Comparison of ENCODE assay signal across 14 cellular contexts in genomic region chr2:46717733-46718121, GRCh38. TPM values are rescaled to one million over a fixed set of nuclear protein-coding genes. Genes with fewer than 3 reads are reported as not detected.
DNase-seq lines count a peak whose midpoint lies in the region; ATAC-seq, FAIRE-seq and TF ChIP-seq lines count a peak whose summit lies in the region.
"Had no signal": no experiment of that assay in that cellular context is flagged by ENCODE, and none has a peak within 500 bp of the region (broad histone marks: within the 10 kb centered on the region; RNA-seq: fewer than 3 reads in every experiment).

No MANE protein-coding gene starts in this region.

- no peak overlapping the region for H2BK5ac ChIP-seq in H1 (ENCODE audit: low read depth, low read length)

- CTCF ChIA-PET in CD4-positive, alpha-beta T cell (lab: Charles Lee) = no interaction called here
- CTCF ChIA-PET in H1 (lab: Charles Lee; ENCODE audit: partially characterized antibody) = interaction anchor here (0.9 to 3.5 kb wide), 5 partner anchors 10 to 61 kb away, joined by 3 to 16 read pairs (median 3); no protein-coding TSS in a partner anchor

- no peak for DNase-seq in CD4-positive, alpha-beta T cell
- DNase-seq in NB4 (ENCODE audit: low read depth) (peak; percentile 59), H1 (ENCODE audit: low read depth in 1 of 2, low spot score in 2 of 2) (no peak), renal cortical epithelial cell (ENCODE audit: low read depth) (peak; percentile 62), NCI-H2107 (lab: John Stamatoyannopoulos, UW) (no peak), NCI-H1417 (lab: John Stamatoyannopoulos, UW) (no peak), NCI-H1417 treated with DMSO at 0.1 percent for 48 hours (lab: John Stamatoyannopoulos, UW) (no peak)
- DNase-seq: activated naive CD8-positive, alpha-beta T cell treated with anti-CD3 and anti-CD28 coated beads, Interleukin-2, amount 10 ng/mL, durations not matched to agents 7 days and 5 days; head of caudate nucleus; left ventricle myocardium inferior; NCI-H1105; NCI-H526 had no signal

- H4K91ac ChIP-seq in H1 (replicated peaks; ENCODE audit: insufficient read length, low read length) = no peak overlapping the region

- intact Hi-C loops in CD4-positive, alpha-beta T cell (cut with DNase I, micrococcal nuclease) = no loop called here

- no peak overlapping the region for H3K23ac ChIP-seq in H1 (ENCODE audit: insufficient read length)

- peaks cover 12% of the 10 kb centered on the region for H3K9me3 ChIP-seq in CD4-positive, alpha-beta T cell (ENCODE audit: control insufficient read depth, low read length)
- H3K9me3 ChIP-seq in H1 (ENCODE audit: insufficient read depth in 2 of 2, low read depth in 1 of 2, low read length in 1 of 2) = peaks cover 0 to 2% of the 10 kb centered on the region in 2 experiments; a peak in 1 of 4 replicates

- no peak overlapping the region for H3K14ac ChIP-seq in H1 (ENCODE audit: insufficient read length)

- no peak overlapping the region for H3K56ac ChIP-seq in H1 (replicated peaks; ENCODE audit: insufficient read length, low read depth, low read length)

- H2AFZ ChIP-seq in H1 (ENCODE audit: low read length) = no peak overlapping the region

- no peaks in the 10 kb centered on the region for H3K36me3 ChIP-seq in H1 (ENCODE audit: control insufficient read depth in 2 of 4, insufficient read depth in 4 of 4, low read length in 3 of 4)
- H3K36me3 ChIP-seq: left ventricle myocardium inferior had no signal

- H3K79me2 ChIP-seq in H1 (ENCODE audit: control insufficient read depth in 1 of 2, insufficient read depth in 2 of 2, low read length in 2 of 2) = peaks cover 39 to 100% of the 10 kb centered on the region in 2 experiments

- WGBS in H1 (ENCODE audit: extremely low coverage in 1 of 2, insufficient coverage in 1 of 2, insufficient read length in 1 of 2, insufficient replicate concordance in 2 of 2, low coverage in 1 of 2, low lambda C conversion rate in 2 of 2, missing lambda C conversion rate in 1 of 2), 2 experiments = 86% methylated on average over 3 of the region's 3 CpGs; no CpG with 5 or more reads in 1 of the 2 experiments

- peaks cover 69% of the 10 kb centered on the region for H3K4me1 Mint-ChIP-seq in CD4-positive, alpha-beta T cell (ENCODE audit: low read depth)

- no peak overlapping the region for H4K8ac ChIP-seq in H1 (ENCODE audit: extremely low read depth, insufficient read depth, low read length)

- no peak overlapping the region for H3K9ac ChIP-seq in H1 (replicated peaks in 1 of 4; ENCODE audit: extremely low read depth in 1 of 4, low read depth in 3 of 4, low read length in 3 of 4)
- H3K9ac ChIP-seq: BLaER1 treated with 17β-estradiol and CSF1 and Interleukin-3, amounts not matched to agents 10 nM and 100 nM had no signal

- H2BK12ac ChIP-seq in H1 (ENCODE audit: low read depth, low read length) = no peak overlapping the region

- H2BK120ac ChIP-seq in H1 (replicated peaks; ENCODE audit: low read depth, low read length) = no peak overlapping the region

- H4K20me1 ChIP-seq in H1 (replicated peaks in 1 of 2; ENCODE audit: control insufficient read depth in 1 of 2, insufficient read depth in 2 of 2, low read length in 2 of 2) = peaks cover 4 to 14% of the 10 kb centered on the region in 2 experiments

- ATAC-seq in CD4-positive, alpha-beta T cell (ENCODE audit: poor library complexity) = no peak
- ATAC-seq in HG03442 (IDR thresholded peaks at IDR 0.05; ENCODE audit: unreplicated experiment) = no peak

- TF ChIP-seq POLR2A in NB4 (IDR thresholded peaks at IDR 0.05; ENCODE audit: extremely low read depth, insufficient read length) (no peak), H1 (IDR thresholded peaks at IDR 0.05; ENCODE audit: control extremely low read depth in 1 of 2, low read depth in 2 of 2, low read length in 2 of 2) (no peak)

- peak overlapping the region; percentile 11 for H3K4me3 Mint-ChIP-seq in CD4-positive, alpha-beta T cell
- H3K4me3 Mint-ChIP-seq: activated naive CD8-positive, alpha-beta T cell treated with anti-CD3 and anti-CD28 coated beads, Interleukin-2, amount 10 ng/mL, durations not matched to agents 7 days and 5 days had no signal

- peaks cover 41% of the 10 kb centered on the region for H3K36me3 Mint-ChIP-seq in CD4-positive, alpha-beta T cell (ENCODE audit: low read depth)

- POLR2A ChIA-PET in CD4-positive, alpha-beta T cell (lab: Charles Lee) = no interaction called here
- POLR2A ChIA-PET in H1 (lab: Charles Lee; ENCODE audit: partially characterized antibody) = interaction anchor here (4.1 kb wide), 1 partner anchor 12 kb away, joined by 28 read pairs; no protein-coding TSS in a partner anchor

- TF ChIP-seq CTCF in CD4-positive, alpha-beta T cell (IDR thresholded peaks at IDR 0.05) = no peak
- no peak for TF ChIP-seq CTCF in NB4 (IDR thresholded peaks at IDR 0.05; ENCODE audit: low read depth, low read length)
- TF ChIP-seq CTCF in H1 (IDR thresholded peaks at IDR 0.05; ENCODE audit: control extremely low read depth in 1 of 3, insufficient read depth in 1 of 3, low read depth in 1 of 3, low read length in 3 of 3) = no peak

- peaks cover 0 to 8% (median 3%) of the 10 kb centered on the region in 4 experiments; a peak in 4 of 7 replicates for H3K4me1 ChIP-seq in H1 (replicated peaks in 1 of 4; ENCODE audit: control insufficient read depth in 3 of 4, insufficient read depth in 4 of 4, low read length in 3 of 4)

- TF ChIP-seq EP300 in H1 (IDR thresholded peaks at IDR 0.05; ENCODE audit: borderline replicate concordance in 1 of 2, low read depth in 2 of 2, low read length in 2 of 2) = no peak

- no peak overlapping the region for H2BK15ac ChIP-seq in H1 (ENCODE audit: low read length)

- H3K4ac ChIP-seq in H1 (replicated peaks; ENCODE audit: insufficient read length, low read depth, low read length) = no peak overlapping the region

- peak overlapping the region; percentile 63 for H3K4me3 ChIP-seq in NB4 (ENCODE audit: low read depth, low read length)
- no peak overlapping the region for H3K4me3 ChIP-seq in H1 (ENCODE audit: extremely low read depth in 1 of 4, insufficient read depth in 2 of 4, low read depth in 3 of 4, low read length in 4 of 4)
- H3K4me3 ChIP-seq: BLaER1 treated with 17β-estradiol and CSF1 and Interleukin-3, amounts not matched to agents 10 nM and 100 nM; left ventricle myocardium inferior had no signal

- no peak overlapping the region for H3K18ac ChIP-seq in H1 (ENCODE audit: extremely low read depth, low read length)

- H3K27ac Mint-ChIP-seq in CD4-positive, alpha-beta T cell = no peak overlapping the region
- H3K27ac Mint-ChIP-seq: activated naive CD8-positive, alpha-beta T cell treated with anti-CD3 and anti-CD28 coated beads, Interleukin-2, amount 10 ng/mL, durations not matched to agents 7 days and 5 days had no signal

- H3K27me3 Mint-ChIP-seq in CD4-positive, alpha-beta T cell = no peaks in the 10 kb centered on the region
- H3K27me3 Mint-ChIP-seq: activated naive CD8-positive, alpha-beta T cell treated with anti-CD3 and anti-CD28 coated beads, Interleukin-2, amount 10 ng/mL, durations not matched to agents 7 days and 5 days had no signal

- no peak overlapping the region for H3K27ac ChIP-seq in CD4-positive, alpha-beta T cell (ENCODE audit: low read depth, low read length)
- no peak overlapping the region for H3K27ac ChIP-seq in H1 (ENCODE audit: low read depth, low read length)
- H3K27ac ChIP-seq: BLaER1 treated with 17β-estradiol and CSF1 and Interleukin-3, amounts not matched to agents 10 nM and 100 nM had no signal

- peaks cover 8% of the 10 kb centered on the region for H3K79me1 ChIP-seq in H1 (ENCODE audit: low read depth, low read length)

- no peaks in the 10 kb centered on the region for H3K23me2 ChIP-seq in H1 (ENCODE audit: low read depth, low read length)

- H2AK5ac ChIP-seq in H1 (ENCODE audit: low read depth, low read length) = no peak overlapping the region

- H3K27me3 ChIP-seq in CD4-positive, alpha-beta T cell (ENCODE audit: control insufficient read depth, insufficient read depth, low read length) = no peaks in the 10 kb centered on the region
- no peaks in the 10 kb centered on the region for H3K27me3 ChIP-seq in H1 (replicated peaks in 1 of 4; ENCODE audit: control insufficient read depth in 3 of 4, extremely low read depth in 1 of 4, insufficient read depth in 3 of 4, low read length in 3 of 4)
- H3K27me3 ChIP-seq: BLaER1 treated with 17β-estradiol and CSF1 and Interleukin-3, amounts not matched to agents 10 nM and 100 nM had no signal

- peak overlapping the region; percentile 22 to 27; a peak in 1 of 4 replicates for H3K4me2 ChIP-seq in H1 (ENCODE audit: insufficient read depth in 1 of 2, low read depth in 2 of 2, low read length in 2 of 2)
- H3K4me2 ChIP-seq: BLaER1 treated with 17β-estradiol and CSF1 and Interleukin-3, amounts not matched to agents 10 nM and 100 nM had no signal

- H4K5ac ChIP-seq in H1 (ENCODE audit: insufficient read length, low read depth, low read length) = no peak overlapping the region

- FAIRE-seq in H1 (lab: Jason Lieb, UNC) = no peak

- no peak overlapping the region for H2BK20ac ChIP-seq in H1 (ENCODE audit: low read length)

- H3K9me3 Mint-ChIP-seq in CD4-positive, alpha-beta T cell = peaks cover 13% of the 10 kb centered on the region

- no peak for TF ChIP-seq RAD21 in H1 (IDR thresholded peaks at IDR 0.05 in 1 of 2, conservative IDR thresholded peaks at IDR 0.05 in 1 of 2; ENCODE audit: low read depth in 2 of 2, low read length in 2 of 2)

TF ChIP-seq in H1, 55 proteins besides CTCF, POLR2A, EP300 and RAD21 (continues in another document):
- no peak for TF ChIP-seq BRCA1 (IDR thresholded peaks at IDR 0.05; ENCODE audit: low read depth, low read length)
- no peak for TF ChIP-seq YY1 (IDR thresholded peaks at IDR 0.05; ENCODE audit: low read depth, low read length)
- no peak for TF ChIP-seq RFX5 (IDR thresholded peaks at IDR 0.05; ENCODE audit: borderline replicate concordance, low read depth, low read length)
- no peak for TF ChIP-seq SAP30 (IDR thresholded peaks at IDR 0.05; ENCODE audit: insufficient read depth, insufficient replicate concordance, low read length)
- no peak for TF ChIP-seq JUN (IDR thresholded peaks at IDR 0.05; ENCODE audit: low read depth, low read length)

RNA-seq across cellular contexts. Expression of gene SOCS5, which starts 18.6 kb away (rescaled TPM):
- 1 to 10 TPM; 7.9 to 8.5 TPM for total RNA-seq in CD4-positive, alpha-beta T cell
- total RNA-seq in H1 (2021; fragmentation: NEBNext Ultra II Directional; extraction: Animal tissue kit (Norgen Biotek cat#: 25700)) = 15.6 and 16.6 TPM in 2 replicates
- polyA plus RNA-seq in H1 (2011; rRNA removed) = 5.6 and 8.5 TPM in 2 replicates
- polyA plus RNA-seq in H1 (2011; cell fraction: cytosol; rRNA removed) = 8.5 TPM
- polyA plus RNA-seq in H1 (2011; cell fraction: nucleus; rRNA removed) = 6.9 TPM
- 8.5 to 13.2 TPM (median 10.3 TPM) in 4 replicates for polyA plus RNA-seq in H1 (2012, experiment 1 of 2)
- polyA plus RNA-seq in H1 (2012, experiment 2 of 2) = 1.0 TPM
- 7.5 TPM for polyA plus RNA-seq in H1 (2013, experiment 1 of 2)
- polyA plus RNA-seq in H1 (2013, experiment 2 of 2) = 7.3 TPM
- 30.0 and 36.8 TPM in 2 replicates for polyA minus RNA-seq in H1 (2011; rRNA and poly(A)+ RNA removed)
- polyA minus RNA-seq in H1 (2011; cell fraction: cytosol; rRNA and poly(A)+ RNA removed) = 13.9 TPM
- polyA minus RNA-seq in H1 (2011; cell fraction: nucleus; rRNA and poly(A)+ RNA removed) = 34.4 TPM
- 13.4 and 29.3 TPM in 2 replicates for total RNA-seq in renal cortical epithelial cell

Comparison
In these comparisons a context has a peak if more than half of its experiments do, and no peak if none do; other contexts are left out.
1. DNase-seq: peak in NB4 (single experiment) and renal cortical epithelial cell (single experiment); none in CD4-positive, alpha-beta T cell (0 of 10), H1 (0 of 2), NCI-H2107 (single experiment), NCI-H1417 (0 of 3) and NCI-H1417 treated with DMSO at 0.1 percent for 48 hours (single experiment).